15 cellular contexts compared by ENCODE assay signal in the genomic region with DNA sequence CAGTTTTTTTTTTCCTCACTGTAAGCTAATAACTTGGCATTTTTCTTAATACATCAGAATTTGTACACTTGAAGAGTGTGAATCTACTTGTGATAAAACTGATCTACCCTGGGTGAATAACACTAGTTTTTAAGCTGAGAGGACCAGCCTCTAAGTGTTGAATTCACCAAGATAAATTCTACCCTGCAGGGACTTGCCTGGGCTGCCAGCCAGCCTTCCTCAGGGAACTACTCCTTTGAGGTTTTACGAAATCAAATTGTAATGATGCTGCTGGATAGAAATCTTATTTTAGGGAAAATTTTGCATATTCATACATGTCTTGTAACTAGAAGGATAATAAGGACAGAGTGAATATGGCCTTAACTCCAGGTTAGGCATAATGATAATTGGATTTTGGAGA. TPM values are rescaled to one million over a fixed set of nuclear protein-coding genes. Genes with fewer than 3 reads are reported as not detected.
DNase-seq lines count a peak whose midpoint lies in the region; ATAC-seq and TF ChIP-seq lines count a peak whose summit lies in the region.
"Had no signal": no experiment of that assay in that cellular context is flagged by ENCODE, and none has a peak within 500 bp of the region (broad histone marks: within the 10 kb centered on the region; RNA-seq: fewer than 3 reads in every experiment).

No MANE protein-coding gene starts in this region.

- H3K27me3 ChIP-seq in smooth muscle cell (ENCODE audit: low read depth) (no peaks in the 10 kb centered on the region), HAP-1 (ENCODE audit: low read depth) (no peaks in the 10 kb centered on the region)
- H3K27me3 ChIP-seq: ovary had no signal

- H3F3A ChIP-seq in smooth muscle cell (ENCODE audit: low read depth) = no peaks in the 10 kb centered on the region

- H3K4me1 ChIP-seq in smooth muscle cell (ENCODE audit: low read depth) (peaks cover 12% of the 10 kb centered on the region), HAP-1 (no peaks in the 10 kb centered on the region; the same call in 1 of the 2 replicates)

- WGBS in smooth muscle cell (ENCODE audit: low lambda C conversion rate) = 90% methylated on average over 1 of the region's 1 CpG

- H3K4me3 ChIP-seq in smooth muscle cell (no peak overlapping the region), HAP-1 (no peak overlapping the region)

- CTCF ChIA-PET in T-cell (lab: Charles Lee) = interaction anchor here (0.7 to 3.9 kb wide), 7 partner anchors 8 to 1624 kb away, joined by 3 to 15 read pairs (median 4); partner anchors contain the start of gene TM7SF3 (in 1 of the 2)

- peaks cover 26% of the 10 kb centered on the region for H4K20me1 ChIP-seq in smooth muscle cell (ENCODE audit: low read depth)

- TF ChIP-seq CTCF in smooth muscle cell (IDR thresholded peaks at IDR 0.05; ENCODE audit: borderline replicate concordance, insufficient read depth, poor library complexity, severe bottlenecking) = no peak

- H3K9me3 ChIP-seq in smooth muscle cell (replicated peaks; ENCODE audit: low read depth) = no peaks in the 10 kb centered on the region
- no peaks in the 10 kb centered on the region for H3K9me3 ChIP-seq in HAP-1
- H3K9me3 ChIP-seq: ovary had no signal

- H3K27ac Mint-ChIP-seq in activated T-cell treated with anti-CD3 and anti-CD28 coated beads, Interleukin-2, amount 50 U/mL, for 24 hours = no peak overlapping the region
- no peak overlapping the region for H3K27ac Mint-ChIP-seq in activated T-cell treated with anti-CD3 and anti-CD28 coated beads, Interleukin-2, amount 50 U/mL, for 72 hours
- no peak overlapping the region for H3K27ac Mint-ChIP-seq in T-cell
- H3K27ac Mint-ChIP-seq: activated CD4-positive, alpha-beta memory T cell treated with anti-CD3 and anti-CD28 coated beads for 36 hours; activated naive CD8-positive, alpha-beta T cell treated with anti-CD3 and anti-CD28 coated beads, Interleukin-2, amount 10 ng/mL, durations not matched to agents 7 days and 5 days had no signal

- peaks cover 48% of the 10 kb centered on the region for H3K4me1 Mint-ChIP-seq in activated T-cell treated with anti-CD3 and anti-CD28 coated beads, Interleukin-2, amount 50 U/mL, for 24 hours (ENCODE audit: low read depth)
- peaks cover 36% of the 10 kb centered on the region for H3K4me1 Mint-ChIP-seq in activated T-cell treated with anti-CD3 and anti-CD28 coated beads, Interleukin-2, amount 50 U/mL, for 72 hours (ENCODE audit: low read depth)
- H3K4me1 Mint-ChIP-seq in T-cell = peaks cover 40 to 45% (median 44%) of the 10 kb centered on the region in 3 donors

- in situ Hi-C loops in HAP-1 (cut with MboI; ENCODE audit: low sequenced_read_pairs) = no loop called here

- H3K36me3 ChIP-seq in smooth muscle cell (ENCODE audit: low read depth) (peaks cover 14% of the 10 kb centered on the region), HAP-1 (replicated peaks) (peaks cover 24% of the 10 kb centered on the region)
- H3K36me3 ChIP-seq: ovary had no signal

- DNase-seq in activated T-cell treated with anti-CD3 and anti-CD28 coated beads, Interleukin-2, amount 50 U/mL, for 24 hours = no peak
- no peak for DNase-seq in activated T-cell treated with anti-CD3 and anti-CD28 coated beads, Interleukin-2, amount 50 U/mL, for 72 hours
- DNase-seq in T-cell (no peak), fibroblast of peridontal ligament (ENCODE audit: extremely low read depth) (peak; percentile 38), smooth muscle cell (lab: John Stamatoyannopoulos, UW; ENCODE audit: unreplicated experiment) (no peak), HAP-1 (ENCODE audit: low spot score in 2 of 2) (no peak)
- DNase-seq: activated CD4-positive, alpha-beta memory T cell treated with anti-CD3 and anti-CD28 coated beads for 36 hours; activated naive CD8-positive, alpha-beta T cell treated with anti-CD3 and anti-CD28 coated beads, Interleukin-2, amount 10 ng/mL, durations not matched to agents 7 days and 5 days; DMS79 treated with DMSO at 0.1 percent for 48 hours; NCI-H1436; ovary had no signal

- H3K79me2 ChIP-seq in smooth muscle cell (ENCODE audit: low read depth) = peaks cover 40% of the 10 kb centered on the region

- peak overlapping the region; percentile 18 for H3K4me3 Mint-ChIP-seq in activated T-cell treated with anti-CD3 and anti-CD28 coated beads, Interleukin-2, amount 50 U/mL, for 24 hours
- peak overlapping the region in 1 of 2 donors; percentile 95 for H3K4me3 Mint-ChIP-seq in activated T-cell treated with anti-CD3 and anti-CD28 coated beads, Interleukin-2, amount 50 U/mL, for 72 hours
- H3K4me3 Mint-ChIP-seq in T-cell = peak overlapping the region; percentile 45 to 98 (median 96)
- H3K4me3 Mint-ChIP-seq: dendritic cell treated with granulocyte-macrophage colony-stimulating factor and Interleukin-4, amounts not matched to agents 40 ng/mL and 50 ng/mL, for 4 days had no signal

- H3K36me3 Mint-ChIP-seq in activated T-cell treated with anti-CD3 and anti-CD28 coated beads, Interleukin-2, amount 50 U/mL, for 24 hours (ENCODE audit: low read depth) = peaks cover 40% of the 10 kb centered on the region
- peaks cover 6 to 12% of the 10 kb centered on the region in 2 donors for H3K36me3 Mint-ChIP-seq in activated T-cell treated with anti-CD3 and anti-CD28 coated beads, Interleukin-2, amount 50 U/mL, for 72 hours (ENCODE audit: insufficient read depth in 2 of 2)
- peaks cover 25% of the 10 kb centered on the region for H3K36me3 Mint-ChIP-seq in T-cell

- H3K4me2 ChIP-seq in smooth muscle cell = peak overlapping the region; percentile 97

- no peak overlapping the region for H2AFZ ChIP-seq in smooth muscle cell (ENCODE audit: low read depth)

- ATAC-seq in activated T-cell treated with anti-CD3 and anti-CD28 coated beads, Interleukin-2, amount 50 U/mL, for 72 hours (replicated peaks in 1 of 2) = no peak
- no peak for ATAC-seq in T-cell (replicated peaks in 1 of 4)
- no peak for ATAC-seq in GM19463 (IDR thresholded peaks at IDR 0.05; ENCODE audit: unreplicated experiment)
- no peak for ATAC-seq in HG02938 (IDR thresholded peaks at IDR 0.05; ENCODE audit: unreplicated experiment)

- H3K27ac ChIP-seq in smooth muscle cell (ENCODE audit: low read depth) = no peak overlapping the region
- H3K27ac ChIP-seq: ovary had no signal

- no peaks in the 10 kb centered on the region for H3K9me3 Mint-ChIP-seq in activated T-cell treated with anti-CD3 and anti-CD28 coated beads, Interleukin-2, amount 50 U/mL, for 24 hours
- no peaks in the 10 kb centered on the region for H3K9me3 Mint-ChIP-seq in activated T-cell treated with anti-CD3 and anti-CD28 coated beads, Interleukin-2, amount 50 U/mL, for 72 hours
- H3K9me3 Mint-ChIP-seq in T-cell = no peaks in the 10 kb centered on the region
- H3K9me3 Mint-ChIP-seq: activated CD4-positive, alpha-beta memory T cell treated with anti-CD3 and anti-CD28 coated beads for 36 hours; activated naive CD8-positive, alpha-beta T cell treated with anti-CD3 and anti-CD28 coated beads, Interleukin-2, amount 10 ng/mL, durations not matched to agents 7 days and 5 days; dendritic cell treated with granulocyte-macrophage colony-stimulating factor and Interleukin-4, amounts not matched to agents 40 ng/mL and 50 ng/mL, for 4 days had no signal

- no peaks in the 10 kb centered on the region for H3K27me3 Mint-ChIP-seq in activated T-cell treated with anti-CD3 and anti-CD28 coated beads, Interleukin-2, amount 50 U/mL, for 24 hours
- peaks cover 8% of the 10 kb centered on the region for H3K27me3 Mint-ChIP-seq in activated T-cell treated with anti-CD3 and anti-CD28 coated beads, Interleukin-2, amount 50 U/mL, for 72 hours (ENCODE audit: low read depth)
- H3K27me3 Mint-ChIP-seq in T-cell = no peaks in the 10 kb centered on the region
- H3K27me3 Mint-ChIP-seq: activated CD4-positive, alpha-beta memory T cell treated with anti-CD3 and anti-CD28 coated beads for 36 hours; dendritic cell treated with granulocyte-macrophage colony-stimulating factor and Interleukin-4, amounts not matched to agents 40 ng/mL and 50 ng/mL, for 4 days had no signal

- POLR2A ChIA-PET in T-cell (lab: Charles Lee) = interaction anchor here in 1 of 2 donors (0.6 to 0.7 kb wide), 2 partner anchors 8 to 13 kb away, joined by 3 read pairs; no protein-coding TSS in a partner anchor

- no peak overlapping the region for H3K9ac ChIP-seq in smooth muscle cell (ENCODE audit: low read depth)

RNA-seq across cellular contexts. Expression of gene MED21, which starts 1.9 kb away (rescaled TPM):
- 10 to 100 TPM; 40.9 to 48.9 TPM for total RNA-seq in activated T-cell treated with anti-CD3 and anti-CD28 coated beads, Interleukin-2, amount 50 U/mL, for 72 hours
- 10 to 100 TPM; 45.8 to 78.7 (median 47.5) TPM for total RNA-seq in T-cell
- total RNA-seq in smooth muscle cell = 78.2 and 82.5 TPM in 2 replicates
- polyA plus RNA-seq in smooth muscle cell = 34.4 and 38.2 TPM in 2 replicates

RNA-seq across cellular contexts. Expression of gene TM7SF3, which starts 10.1 kb away (rescaled TPM):
- total RNA-seq in activated T-cell treated with anti-CD3 and anti-CD28 coated beads, Interleukin-2, amount 50 U/mL, for 72 hours = 10 to 100 TPM; 45.4 to 71.0 TPM
- 10 to 100 TPM; 24.9 to 30.6 (median 26.8) TPM for total RNA-seq in T-cell
- total RNA-seq in smooth muscle cell = 67.4 and 72.6 TPM in 2 replicates
- 48.2 and 78.0 TPM in 2 replicates for polyA plus RNA-seq in smooth muscle cell

RNA-seq across cellular contexts. Expression of gene C12orf71, which starts 58.1 kb away (rescaled TPM):
- not detected for total RNA-seq in activated T-cell treated with anti-CD3 and anti-CD28 coated beads, Interleukin-2, amount 50 U/mL, for 72 hours
- total RNA-seq in T-cell = not detected
- total RNA-seq in smooth muscle cell = not detected in 2 replicates
- polyA plus RNA-seq in smooth muscle cell = not detected in 2 replicates
- total RNA-seq: activated CD4-positive, alpha-beta memory T cell treated with anti-CD3 and anti-CD28 coated beads for 36 hours; activated naive CD8-positive, alpha-beta T cell treated with anti-CD3 and anti-CD28 coated beads, Interleukin-2, amount 10 ng/mL, durations not matched to agents 7 days and 5 days; ovary had no signal
- polyA plus RNA-seq: AG04450, ovary had no signal
